8 cellular contexts compared by ENCODE assay signal in genomic region chr4:8534129-8534528, GRCh38. TPM values are rescaled to one million over a fixed set of nuclear protein-coding genes. Genes with fewer than 3 reads are reported as not detected.
DNase-seq lines count a peak whose midpoint lies in the region; ATAC-seq and TF ChIP-seq lines count a peak whose summit lies in the region.

No MANE protein-coding gene starts in this region.

- peaks cover 24% of the 10 kb centered on the region for H3K4me1 ChIP-seq in KMS-11 (ENCODE audit: low read depth, poor library complexity, severe bottlenecking)
- H3K4me1 ChIP-seq in thoracic aorta (ENCODE audit: control insufficient read depth in 1 of 2, low read depth in 2 of 2) = peaks cover 0 to 10% of the 10 kb centered on the region in 2 donors

- H3K27ac ChIP-seq in KMS-11 (peak overlapping the region; percentile 80), thoracic aorta (peak overlapping the region in 1 of 2 donors; percentile 9)

- H3K9me3 ChIP-seq in thoracic aorta = no peaks in the 10 kb centered on the region

- H3K27me3 ChIP-seq in KMS-11 (ENCODE audit: insufficient read depth, low read depth) = no peaks in the 10 kb centered on the region
- no peaks in the 10 kb centered on the region for H3K27me3 ChIP-seq in thoracic aorta (replicated peaks; ENCODE audit: insufficient read depth)

- H3K4me2 ChIP-seq in KMS-11 = peak overlapping the region; percentile 39; the same call in 1 of the 2 replicates

- H3K9ac ChIP-seq in KMS-11 = no peak overlapping the region; the same call in 1 of the 2 replicates

- H3K36me3 ChIP-seq in KMS-11 (ENCODE audit: insufficient read depth) (no peaks in the 10 kb centered on the region), thoracic aorta (no peaks in the 10 kb centered on the region)

- CTCF ChIA-PET in GM10248 (lab: Yijun Ruan, JAX) = interaction anchor here (1.8 kb wide), 1 partner anchor 65 kb away, joined by 6 read pairs; no protein-coding TSS in a partner anchor

- peak overlapping the region; percentile 44; the same call in 1 of the 2 replicates for H2AFZ ChIP-seq in KMS-11 (ENCODE audit: low read depth)

- peak; percentile 71 for ATAC-seq in GM21619 (IDR thresholded peaks at IDR 0.05; ENCODE audit: unreplicated experiment)
- no peak for ATAC-seq in thoracic aorta (ENCODE audit: insufficient number of reproducible peaks, low FRiP score, low read depth)

- H3K4me3 ChIP-seq in KMS-11 (IDR thresholded peaks at IDR 0.05; ENCODE audit: insufficient read depth, low read depth, low read length) (no peak overlapping the region), fibroblast of pulmonary artery (replicated peaks; ENCODE audit: low read depth, low read length) (no peak overlapping the region), thoracic aorta (peak overlapping the region; percentile 4)

- DNase-seq in GM10248 (ENCODE audit: extremely low spot score) (peak; percentile 65), fibroblast of pulmonary artery (ENCODE audit: low read depth) (peak; percentile 18), thoracic aorta (ENCODE audit: low spot score) (no peak), D341Med (ENCODE audit: low spot score) (no peak), germinal center (ENCODE audit: low spot score) (no peak)
- no peak for DNase-seq in activated CD4-positive, alpha-beta T cell treated with anti-CD3 and anti-CD28 coated beads for 48 hours

- POLR2A ChIA-PET in GM10248 (lab: Yijun Ruan, JAX) = no interaction called here

- H3K79me2 ChIP-seq in KMS-11 (ENCODE audit: insufficient read depth, low read depth) = no peaks in the 10 kb centered on the region

- H4K20me1 ChIP-seq in KMS-11 (ENCODE audit: insufficient read depth) = no peaks in the 10 kb centered on the region

- no peak for TF ChIP-seq CTCF in GM10248 (IDR thresholded peaks at IDR 0.05; ENCODE audit: control extremely low read depth, extremely low read depth, low read depth, missing control alignments)
- TF ChIP-seq CTCF in KMS-11 (conservative IDR thresholded peaks at IDR 0.05; ENCODE audit: low read depth, low read length) = no peak
- TF ChIP-seq CTCF in fibroblast of pulmonary artery (IDR thresholded peaks at IDR 0.05; ENCODE audit: low read length, missing control alignments) = no peak
- no peak for TF ChIP-seq CTCF in thoracic aorta (IDR thresholded peaks at IDR 0.05)

RNA-seq across cellular contexts. Expression of gene GPR78, which starts 46.1 kb away (rescaled TPM):
- total RNA-seq in thoracic aorta = not detected

RNA-seq across cellular contexts. Expression of gene CPZ, which starts 58.4 kb away (rescaled TPM):
- 1 to 10 TPM; 3.0 to 6.1 TPM for total RNA-seq in thoracic aorta

Comparison
In these comparisons a context has a peak if more than half of its experiments do, and no peak if none do; other contexts are left out.
1. DNase-seq: peak in GM10248 (single experiment) and fibroblast of pulmonary artery (single experiment); none in thoracic aorta (single experiment), D341Med (single experiment), germinal center (single experiment) and activated CD4-positive, alpha-beta T cell treated with anti-CD3 and anti-CD28 coated beads for 48 hours (single experiment).